In the genomic region with DNA sequence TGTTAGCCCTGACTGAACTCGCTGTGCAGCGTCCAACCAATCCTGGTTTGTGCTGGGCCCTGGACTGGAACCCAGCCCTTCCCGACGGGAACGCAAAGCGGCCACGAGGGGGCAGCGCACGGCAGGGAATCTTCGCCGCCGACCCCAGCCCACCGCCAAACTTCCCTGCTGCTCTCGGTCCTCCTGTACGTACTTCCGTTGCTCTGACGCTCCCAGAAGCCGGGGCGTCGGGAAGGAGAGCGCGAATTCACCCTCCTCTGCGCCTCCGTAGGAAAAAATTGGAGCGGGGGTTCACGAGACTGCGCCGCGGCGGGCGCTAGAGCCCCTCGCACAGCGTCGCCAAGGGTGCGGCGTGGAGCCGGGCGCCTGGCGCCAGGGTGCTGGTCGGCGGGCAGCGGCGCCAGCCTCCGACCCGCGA, we compare ENCODE assay signal across 8 cellular contexts. TPM values are rescaled to one million over a fixed set of nuclear protein-coding genes. Genes with fewer than 3 reads are reported as not detected.
DNase-seq lines count a peak whose midpoint lies in the region; ATAC-seq lines count a peak whose summit lies in the region.

No MANE protein-coding gene starts in this region.

- H3K36me3 Mint-ChIP-seq in activated CD4-positive, alpha-beta T cell treated with anti-CD3 and anti-CD28 coated beads, Interleukin-2, amount 10 ng/mL, durations not matched to agents 24 days and 14 days (ENCODE audit: low read depth) = no peaks in the 10 kb centered on the region

- DNase-seq in DMS 273 (lab: John Stamatoyannopoulos, UW; ENCODE audit: unreplicated experiment) (peak; percentile 95), NCI-H345 (lab: John Stamatoyannopoulos, UW) (peak; percentile 89), dedifferentiated amniotic fluid mesenchymal stem cell (ENCODE audit: extremely low spot score) (peak; percentile 86), left kidney (ENCODE audit: low read depth, low spot score) (peak; percentile 94)
- DNase-seq in activated CD4-positive, alpha-beta T cell treated with anti-CD3 and anti-CD28 coated beads, Interleukin-2, amount 10 ng/mL, durations not matched to agents 24 days and 14 days = peak; percentile 87
- peak; percentile 17 to 54 for DNase-seq in stimulated activated CD4-positive, alpha-beta T cell treated with anti-CD3 and anti-CD28 coated beads, Interleukin-1b, Interleukin-23, amount 100 ng/mL, for 1 hour (ENCODE audit: low read depth in 2 of 2)

- H3K27ac Mint-ChIP-seq in activated CD4-positive, alpha-beta T cell treated with anti-CD3 and anti-CD28 coated beads, Interleukin-2, amount 10 ng/mL, durations not matched to agents 24 days and 14 days = no peak overlapping the region

- intact Hi-C loops in activated CD4-positive, alpha-beta T cell treated with anti-CD3 and anti-CD28 coated beads, Interleukin-2, amount 10 ng/mL, durations not matched to agents 24 days and 14 days (cut with micrococcal nuclease) = loop anchor here (1.0 to 10.0 kb wide), 4 partner anchors 87 to 382 kb away; no protein-coding TSS in a partner anchor

- H3K4me1 Mint-ChIP-seq in activated CD4-positive, alpha-beta T cell treated with anti-CD3 and anti-CD28 coated beads, Interleukin-2, amount 10 ng/mL, durations not matched to agents 24 days and 14 days = peaks cover 22% of the 10 kb centered on the region

- H3K9me3 Mint-ChIP-seq in activated CD4-positive, alpha-beta T cell treated with anti-CD3 and anti-CD28 coated beads, Interleukin-2, amount 10 ng/mL, durations not matched to agents 24 days and 14 days = no peaks in the 10 kb centered on the region

- ATAC-seq in HG02678 (IDR thresholded peaks at IDR 0.05; ENCODE audit: unreplicated experiment) (peak; percentile 65), HG03139 (IDR thresholded peaks at IDR 0.05; ENCODE audit: unreplicated experiment) (no peak)

- peaks cover 49% of the 10 kb centered on the region for H3K27me3 Mint-ChIP-seq in activated CD4-positive, alpha-beta T cell treated with anti-CD3 and anti-CD28 coated beads, Interleukin-2, amount 10 ng/mL, durations not matched to agents 24 days and 14 days

- peak overlapping the region; percentile 73 for H3K4me3 Mint-ChIP-seq in activated CD4-positive, alpha-beta T cell treated with anti-CD3 and anti-CD28 coated beads, Interleukin-2, amount 10 ng/mL, durations not matched to agents 24 days and 14 days

RNA-seq across cellular contexts. Expression of a gene that starts 0.9 kb away (rescaled TPM):
- 0.47 TPM in 2 replicates for total RNA-seq in activated CD4-positive, alpha-beta T cell treated with anti-CD3 and anti-CD28 coated beads, Interleukin-2, amount 10 ng/mL, durations not matched to agents 24 days and 14 days

Comparison
In these comparisons a context has a peak if more than half of its experiments do, and no peak if none do; other contexts are left out.
1. DNase-seq: peak in every context shown above with its lines; median percentile 95 in DMS 273; 94 in left kidney; 89 in NCI-H345; 87 in activated CD4-positive, alpha-beta T cell treated with anti-CD3 and anti-CD28 coated beads, Interleukin-2, amount 10 ng/mL, durations not matched to agents 24 days and 14 days; 86 in dedifferentiated amniotic fluid mesenchymal stem cell; 36 in stimulated activated CD4-positive, alpha-beta T cell treated with anti-CD3 and anti-CD28 coated beads, Interleukin-1b, Interleukin-23, amount 100 ng/mL, for 1 hour.